Comparison of ENCODE assay signal across 23 cellular contexts in the genomic region with DNA sequence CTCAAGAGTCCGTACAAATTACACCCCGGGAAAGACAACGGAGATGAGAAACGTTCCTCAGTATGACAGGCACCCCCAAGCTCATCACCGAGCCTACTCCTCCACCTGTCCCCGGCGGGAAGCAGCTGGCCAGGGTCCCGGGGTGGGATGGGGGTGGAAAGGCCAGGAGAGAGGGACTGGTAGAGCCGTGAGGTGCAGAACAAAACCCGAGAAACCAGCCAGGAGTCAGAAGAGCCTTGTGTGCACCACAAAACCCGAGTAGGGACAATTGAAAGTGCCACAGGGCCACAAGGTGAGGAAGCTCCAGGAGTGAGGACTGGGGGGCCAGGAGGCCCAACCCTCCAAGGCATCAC.
"Had no signal": no experiment of that assay in that cellular context is flagged by ENCODE, and none has a peak within 500 bp of the region (broad histone marks: within the 10 kb centered on the region; RNA-seq: fewer than 3 reads in every experiment).

No MANE protein-coding gene starts in this region.

- H3K9me3 Mint-ChIP-seq: stimulated activated memory B cell treated with anti-CD40 and anti-IgM and Interleukin-4, amounts not matched to agents 10 μg/mL and 1 μg/mL and 100 μg/mL, for 72 hours had no signal

- H3K4me3 Mint-ChIP-seq: nephron; stimulated activated memory B cell treated with anti-CD40 and anti-IgM and Interleukin-4, amounts not matched to agents 10 μg/mL and 1 μg/mL and 100 μg/mL, for 72 hours had no signal

- H3K36me3 ChIP-seq: colonic mucosa, heart left ventricle, left lung, spleen, stomach, thoracic aorta, transverse colon had no signal

- H3K27ac Mint-ChIP-seq: naive B cell; nephron; stimulated activated memory B cell treated with anti-CD40 and anti-IgM and Interleukin-4, amounts not matched to agents 10 μg/mL and 1 μg/mL and 100 μg/mL, for 72 hours had no signal

- H3K4me1 ChIP-seq: colonic mucosa, heart left ventricle, left lung, psoas muscle, spleen, stomach, transverse colon had no signal

- H3K27me3 ChIP-seq: colonic mucosa, transverse colon had no signal

- DNase-seq: cerebellar nuclear complex; colonic mucosa; effector CD8-positive, alpha-beta T cell; heart left ventricle; hippocampal formation; mesenchymal stem cell; naive B cell; psoas muscle; retina; stimulated activated CD4-positive, alpha-beta T cell treated with anti-CD3 and anti-CD28 coated beads, Interleukin-15, amount 100 ng/mL, for 24 hours; stimulated activated CD4-positive, alpha-beta T cell treated with anti-CD3 and anti-CD28 coated beads, Interleukin-1b, Interleukin-23, amount 100 ng/mL, for 48 hours; stimulated activated CD4-positive, alpha-beta T cell treated with anti-CD3 and anti-CD28 coated beads, Interleukin-4, amount 100 ng/mL, for 24 hours; stomach; substantia nigra; transverse colon had no signal

- H3K4me1 Mint-ChIP-seq: naive B cell; nephron; stimulated activated memory B cell treated with anti-CD40 and anti-IgM and Interleukin-4, amounts not matched to agents 10 μg/mL and 1 μg/mL and 100 μg/mL, for 72 hours had no signal

- H3K9me3 ChIP-seq: colonic mucosa, heart left ventricle, left lung, psoas muscle, thoracic aorta, transverse colon had no signal

- ATAC-seq: esophagus mucosa; heart left ventricle; left lung; psoas muscle; sciatic nerve; stimulated activated memory B cell treated with anti-CD40 and anti-IgM and Interleukin-4, amounts not matched to agents 10 μg/mL and 1 μg/mL and 100 μg/mL, for 72 hours had no signal

- H3K36me3 Mint-ChIP-seq: stimulated activated memory B cell treated with anti-CD40 and anti-IgM and Interleukin-4, amounts not matched to agents 10 μg/mL and 1 μg/mL and 100 μg/mL, for 72 hours had no signal

- H3K27ac ChIP-seq: colonic mucosa, heart left ventricle, left lung, psoas muscle, spleen, stomach, thoracic aorta, transverse colon had no signal

- H3K4me3 ChIP-seq: colonic mucosa, heart left ventricle, left lung, lung, psoas muscle, spleen, stomach, thoracic aorta, transverse colon had no signal
